Comparison of ENCODE assay signal across 12 cellular contexts in genomic region chrX:37347420-37347819, GRCh38. TPM values are rescaled to one million over a fixed set of nuclear protein-coding genes. Genes with fewer than 3 reads are reported as not detected.
DNase-seq lines count a peak whose midpoint lies in the region; ATAC-seq and TF ChIP-seq lines count a peak whose summit lies in the region.
"Had no signal": no experiment of that assay in that cellular context is flagged by ENCODE, and none has a peak within 500 bp of the region (broad histone marks: within the 10 kb centered on the region; RNA-seq: fewer than 3 reads in every experiment).

No MANE protein-coding gene starts in this region.

- H3K18ac ChIP-seq in mesendoderm (ENCODE audit: low read length), result no peak overlapping the region

- H3K79me1 ChIP-seq in mesendoderm (ENCODE audit: low read length), result no peaks in the 10 kb centered on the region

- no peak overlapping the region for H3K9ac ChIP-seq in mesendoderm (ENCODE audit: low read length)

- H3K4me3 ChIP-seq in NB4 (ENCODE audit: low read depth, low read length), result no peak overlapping the region
- no peak overlapping the region for H3K4me3 ChIP-seq in mesendoderm (ENCODE audit: low read length)
- H3K4me3 ChIP-seq: ovary had no signal

- no peak overlapping the region for H2BK5ac ChIP-seq in mesendoderm (ENCODE audit: low read length)

- no peak overlapping the region for H4K5ac ChIP-seq in mesendoderm (ENCODE audit: low read length)

- H3K79me2 ChIP-seq in mesendoderm (ENCODE audit: control insufficient read depth, insufficient read depth, low read length), result no peaks in the 10 kb centered on the region

- TF ChIP-seq POLR2A in NB4 (IDR thresholded peaks at IDR 0.05; ENCODE audit: extremely low read depth, insufficient read length), result no peak

- peak; percentile 41 for DNase-seq in Caki2 (ENCODE audit: low read depth)
- DNase-seq in NB4 (ENCODE audit: low read depth), result peak; percentile 46
- peak; percentile 53 for DNase-seq in dedifferentiated amniotic fluid mesenchymal stem cell (ENCODE audit: extremely low spot score)
- peak; percentile 59 for DNase-seq in mesendoderm
- DNase-seq in pons (ENCODE audit: low spot score), result no peak
- no peak for DNase-seq in UCSD-AML1 (lab: John Stamatoyannopoulos, UW; ENCODE audit: unreplicated experiment)
- DNase-seq: amygdala, left cardiac atrium, NCI-H1436 treated with DMSO at 0.1 percent for 48 hours, ovary had no signal

- in situ Hi-C loops in Caki2 (cut with HindIII; ENCODE audit: low pct_unique_long_range_greater_than_20kb, low sequenced_read_pairs), result no loop called here

- no peak overlapping the region for H3K27ac ChIP-seq in mesendoderm (ENCODE audit: low read depth, low read length)
- H3K27ac ChIP-seq: ovary had no signal

- WGBS in mesendoderm (ENCODE audit: extremely low coverage, insufficient coverage, low lambda C conversion rate), result no CpG with 5 or more reads among the region's 1 CpG

- H2BK120ac ChIP-seq in mesendoderm (ENCODE audit: low read depth, low read length), result no peak overlapping the region

- H3K4me1 ChIP-seq in mesendoderm (ENCODE audit: control insufficient read depth, low read depth, low read length), result no peaks in the 10 kb centered on the region

- TF ChIP-seq CTCF in NB4 (IDR thresholded peaks at IDR 0.05; ENCODE audit: low read depth, low read length), result no peak

- no peaks in the 10 kb centered on the region for H3K36me3 ChIP-seq in mesendoderm (ENCODE audit: control insufficient read depth, insufficient read depth, low read length)
- H3K36me3 ChIP-seq: ovary had no signal

- H3K4ac ChIP-seq in mesendoderm (ENCODE audit: low read depth, low read length), result no peak overlapping the region

- H4K8ac ChIP-seq in mesendoderm (ENCODE audit: low read depth, low read length), result no peak overlapping the region

- no peak overlapping the region for H2AK5ac ChIP-seq in mesendoderm (ENCODE audit: low read length)

- ATAC-seq in GM21717 (IDR thresholded peaks at IDR 0.05; ENCODE audit: unreplicated experiment), result no peak
- no peak for ATAC-seq in HG02981 (IDR thresholded peaks at IDR 0.05; ENCODE audit: unreplicated experiment)

- H3K23ac ChIP-seq in mesendoderm (ENCODE audit: low read length), result no peak overlapping the region

- no peaks in the 10 kb centered on the region for H3K27me3 ChIP-seq in mesendoderm (ENCODE audit: insufficient read depth, low read length, poor library complexity)
- H3K27me3 ChIP-seq: ovary had no signal

- H3K56ac ChIP-seq in mesendoderm (ENCODE audit: low read length), result no peak overlapping the region

- H2BK15ac ChIP-seq in mesendoderm (replicated peaks; ENCODE audit: low read depth), result no peak overlapping the region

- H3K4me2 ChIP-seq in mesendoderm (ENCODE audit: low read length), result no peak overlapping the region

RNA-seq across cellular contexts. Expression of gene PRRG1, which starts 1.7 kb away (rescaled TPM):
- 4.7 and 9.6 TPM in 2 replicates for total RNA-seq in Caki2 (2014; rRNA removed; shearing (Covaris generic); ENCODE audit: low replicate concordance)
- polyA plus RNA-seq in mesendoderm (2013, experiment 1 of 2), result 3.4 TPM
- 3.2 TPM for polyA plus RNA-seq in mesendoderm (2013, experiment 2 of 2)

Comparison
In these comparisons a context has a peak if more than half of its experiments do, and no peak if none do; other contexts are left out.
1. DNase-seq: peak in Caki2 (single experiment), NB4 (single experiment), dedifferentiated amniotic fluid mesenchymal stem cell (single experiment) and mesendoderm (single experiment); none in pons (single experiment) and UCSD-AML1 (single experiment).